ENCODE assay signal across 22 cellular contexts in the genomic region with DNA sequence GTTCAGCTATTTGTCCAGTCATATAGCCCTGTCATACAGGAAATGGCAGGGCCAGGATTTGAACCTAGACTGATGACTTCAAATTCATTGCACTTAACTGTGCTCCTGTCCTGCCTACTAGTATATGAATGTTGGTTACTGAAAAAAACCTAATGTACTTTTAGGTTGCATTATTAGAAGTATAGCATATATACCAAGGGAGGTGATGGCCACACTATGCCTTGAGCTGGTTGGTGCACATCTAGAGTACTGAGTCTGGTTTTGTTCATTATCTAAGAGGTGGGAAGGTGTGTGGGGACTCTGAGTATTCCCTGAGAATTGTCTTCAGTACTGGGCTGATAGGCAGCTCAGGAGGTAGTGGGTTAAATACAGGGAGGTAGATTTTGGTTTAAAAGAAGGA.
DNase-seq lines count a peak whose midpoint lies in the region; ATAC-seq, FAIRE-seq and TF ChIP-seq lines count a peak whose summit lies in the region.
"Had no signal": no experiment of that assay in that cellular context is flagged by ENCODE, and none has a peak within 500 bp of the region (broad histone marks: within the 10 kb centered on the region; RNA-seq: fewer than 3 reads in every experiment).

No MANE protein-coding gene starts in this region.

- H3K27me3 Mint-ChIP-seq in T-helper 1 cell treated with Interleukin-12 subunit alpha and Interleukin-12 subunit beta and Interleukin-4 antibody, amounts not matched to agents 30 μg/mL and 1 μg/mL, for 36 hours (ENCODE audit: low read depth) = peaks cover 5% of the 10 kb centered on the region

- no peak overlapping the region for H3K4me2 ChIP-seq in A549

- peaks cover 3% of the 10 kb centered on the region for H3K36me3 Mint-ChIP-seq in T-helper 1 cell treated with Interleukin-12 subunit alpha and Interleukin-12 subunit beta and Interleukin-4 antibody, amounts not matched to agents 30 μg/mL and 1 μg/mL, for 36 hours (ENCODE audit: low read depth)
- H3K36me3 Mint-ChIP-seq: CD14-positive monocyte had no signal

- TF ChIP-seq POLR2A in A549 (IDR thresholded peaks at IDR 0.05; ENCODE audit: low read length) (no peak), GM12891 (IDR thresholded peaks at IDR 0.05; ENCODE audit: low read depth, low read length) (no peak)

- no peak for DNase-seq in T-helper 1 cell
- no peak for DNase-seq in A549 (ENCODE audit: low read depth in 1 of 2, low spot score in 1 of 2)
- no peak for DNase-seq in GM12891 (ENCODE audit: insufficient read length, low spot score)
- DNase-seq in psoas muscle = no peak
- DNase-seq in colonic mucosa = no peak
- DNase-seq in caudate nucleus (lab: John Stamatoyannopoulos, UW) = no peak
- DNase-seq: 8988T, AML-193, DMS79, H7, HFFc6, MM.1S, NCI-H1048, NCI-H1417 treated with DMSO at 0.1 percent for 48 hours, NCI-H187, NCI-H446 treated with DMSO at 0.1 percent for 48 hours, NCI-H526 treated with DMSO at 0.1 percent for 48 hours had no signal

- no peak for TF ChIP-seq EP300 in A549 (IDR thresholded peaks at IDR 0.05)

- H3K36me3 ChIP-seq in psoas muscle (ENCODE audit: insufficient read depth in 1 of 2, low read depth in 1 of 2) (peaks cover 0 to 10% of the 10 kb centered on the region in 2 donors), colonic mucosa (no peaks in the 10 kb centered on the region)
- H3K36me3 ChIP-seq: SJSA1 had no signal

- intact Hi-C loops in psoas muscle (cut with DNase I) = no loop called here
- intact Hi-C loops in colonic mucosa (cut with DNase I) = no loop called here

- POLR2A ChIA-PET in A549 (lab: Yijun Ruan, JAX) = no interaction called here

- CTCF ChIA-PET in A549 (lab: Yijun Ruan, JAX) = interaction anchor here (0.9 to 10.5 kb wide), 6 partner anchors 9 to 680 kb away, joined by 3 to 100 read pairs (median 14); no protein-coding TSS in a partner anchor

- ATAC-seq in A549 (no peak), psoas muscle (no peak), GM21737 (IDR thresholded peaks at IDR 0.05; ENCODE audit: unreplicated experiment) (no peak)
- ATAC-seq: Right ventricle myocardium inferior had no signal

- H3K4me3 Mint-ChIP-seq in T-helper 1 cell treated with Interleukin-12 subunit alpha and Interleukin-12 subunit beta and Interleukin-4 antibody, amounts not matched to agents 30 μg/mL and 1 μg/mL, for 36 hours = no peak overlapping the region
- H3K4me3 Mint-ChIP-seq: CD14-positive monocyte, HFFc6 had no signal

- H3K4me1 ChIP-seq in A549 (peaks cover 17% of the 10 kb centered on the region), psoas muscle (peaks cover 45% of the 10 kb centered on the region), colonic mucosa (no peaks in the 10 kb centered on the region)
- H3K4me1 ChIP-seq: SJSA1 had no signal

- H3K9me3 Mint-ChIP-seq in T-helper 1 cell treated with Interleukin-12 subunit alpha and Interleukin-12 subunit beta and Interleukin-4 antibody, amounts not matched to agents 30 μg/mL and 1 μg/mL, for 36 hours = no peaks in the 10 kb centered on the region

- no peaks in the 10 kb centered on the region for H3K27me3 ChIP-seq in psoas muscle (ENCODE audit: insufficient read depth in 3 of 3, low read length in 2 of 3)
- no peaks in the 10 kb centered on the region for H3K27me3 ChIP-seq in colonic mucosa

- no peak overlapping the region for H3K9ac ChIP-seq in colonic mucosa (ENCODE audit: low read depth in 2 of 2, low read length in 2 of 2)

- H3K27ac ChIP-seq in A549 = no peak overlapping the region
- H3K27ac ChIP-seq in psoas muscle = peak overlapping the region; percentile 83
- no peak overlapping the region for H3K27ac ChIP-seq in colonic mucosa
- no peak overlapping the region for H3K27ac ChIP-seq in caudate nucleus (ENCODE audit: low read depth, low read length)
- H3K27ac ChIP-seq: SJSA1 had no signal

- no peaks in the 10 kb centered on the region for H3K9me3 ChIP-seq in A549
- no peaks in the 10 kb centered on the region for H3K9me3 ChIP-seq in psoas muscle
- no peaks in the 10 kb centered on the region for H3K9me3 ChIP-seq in colonic mucosa
- H3K9me3 ChIP-seq: SJSA1 had no signal

- H3K4me3 ChIP-seq in A549 (no peak overlapping the region), psoas muscle (no peak overlapping the region), colonic mucosa (no peak overlapping the region)
- H3K4me3 ChIP-seq: SJSA1 had no signal

- H3K27ac Mint-ChIP-seq in T-helper 1 cell treated with Interleukin-12 subunit alpha and Interleukin-12 subunit beta and Interleukin-4 antibody, amounts not matched to agents 30 μg/mL and 1 μg/mL, for 36 hours = peak overlapping the region; percentile 26
- H3K27ac Mint-ChIP-seq: CD14-positive monocyte, HFFc6 had no signal

- FAIRE-seq in A549 (lab: Jason Lieb, UNC) (no peak), GM12891 (lab: Jason Lieb, UNC) (peak; percentile 28)

- H3K4me1 Mint-ChIP-seq in T-helper 1 cell treated with Interleukin-12 subunit alpha and Interleukin-12 subunit beta and Interleukin-4 antibody, amounts not matched to agents 30 μg/mL and 1 μg/mL, for 36 hours (ENCODE audit: low read depth) = peaks cover 9% of the 10 kb centered on the region

- TF ChIP-seq CTCF in A549 (IDR thresholded peaks at IDR 0.05) (no peak), psoas muscle (IDR thresholded peaks at IDR 0.05) (no peak), colonic mucosa (IDR thresholded peaks at IDR 0.05) (no peak)

- TF ChIP-seq RAD21 in A549 (conservative IDR thresholded peaks at IDR 0.05 in 1 of 2, IDR thresholded peaks at IDR 0.05 in 1 of 2) = no peak

TF ChIP-seq in A549, 52 proteins besides CTCF, POLR2A, EP300 and RAD21:
- TF ChIP-seq KDM1A (IDR thresholded peaks at IDR 0.05; ENCODE audit: low read depth) (peak; percentile 60; the same call in 1 of the 2 replicates), TFCP2L1 (CRISPR knock-in tag; IDR thresholded peaks at IDR 0.05) (no peak), HMGXB4 (CRISPR knock-in tag; IDR thresholded peaks at IDR 0.05; ENCODE audit: borderline replicate concordance) (no peak), HEYL (CRISPR knock-in tag; IDR thresholded peaks at IDR 0.05) (no peak)

TF ChIP-seq in GM12891, 5 proteins besides CTCF, POLR2A, EP300 and RAD21:
- TF ChIP-seq POLR2AphosphoS5 (IDR thresholded peaks at IDR 0.05; ENCODE audit: low read depth, low read length) = no peak
- no peak for TF ChIP-seq SPI1 (IDR thresholded peaks at IDR 0.05; ENCODE audit: low read depth, low read length)
- no peak for TF ChIP-seq TAF1 (IDR thresholded peaks at IDR 0.05; ENCODE audit: low read depth, low read length)
- TF ChIP-seq POU2F2 (IDR thresholded peaks at IDR 0.05; ENCODE audit: low read depth, low read length) = no peak
- no peak for TF ChIP-seq PAX5 (IDR thresholded peaks at IDR 0.05; ENCODE audit: insufficient read depth, low read length, severe bottlenecking)
